11 cellular contexts compared by ENCODE assay signal in genomic region chr19:48511321-48511731, GRCh38. TPM values are rescaled to one million over a fixed set of nuclear protein-coding genes. Genes with fewer than 3 reads are reported as not detected.
DNase-seq lines count a peak whose midpoint lies in the region; ATAC-seq and TF ChIP-seq lines count a peak whose summit lies in the region.
"Had no signal": no experiment of that assay in that cellular context is flagged by ENCODE, and none has a peak within 500 bp of the region (broad histone marks: within the 10 kb centered on the region; RNA-seq: fewer than 3 reads in every experiment).

No MANE protein-coding gene starts in this region.

- H3K4me3 ChIP-seq in iPS-20b (ENCODE audit: low read length), result peak overlapping the region; percentile 73; the same call in 1 of the 2 replicates
- H3K4me3 ChIP-seq in upper lobe of right lung, result peak overlapping the region; percentile 28

- ATAC-seq in upper lobe of right lung, result no peak

- intact Hi-C loops in upper lobe of right lung (cut with DNase I), result no loop called here

- H3K27ac ChIP-seq in iPS-20b (ENCODE audit: low read length) (no peak overlapping the region), upper lobe of right lung (no peak overlapping the region)

- no peak overlapping the region for H3K9ac ChIP-seq in iPS-20b (ENCODE audit: low read depth, low read length)

- no peaks in the 10 kb centered on the region for H3K9me3 ChIP-seq in iPS-20b (ENCODE audit: insufficient read depth, low read depth, low read length)
- no peaks in the 10 kb centered on the region for H3K9me3 ChIP-seq in upper lobe of right lung

- H3K36me3 ChIP-seq in iPS-20b (ENCODE audit: insufficient read depth, low read depth, low read length) (no peaks in the 10 kb centered on the region), upper lobe of right lung (no peaks in the 10 kb centered on the region)

- H3K4me1 ChIP-seq in iPS-20b (ENCODE audit: insufficient read depth, low read length) (no peaks in the 10 kb centered on the region), upper lobe of right lung (peaks cover 12% of the 10 kb centered on the region)

- no peak for TF ChIP-seq CTCF in upper lobe of right lung (IDR thresholded peaks at IDR 0.05)

- H3K27me3 ChIP-seq in iPS-20b (ENCODE audit: insufficient read depth, low read length) (peaks cover 21% of the 10 kb centered on the region), upper lobe of right lung (peaks cover 30% of the 10 kb centered on the region)

- peak; percentile 10 for DNase-seq in stimulated activated CD4-positive, alpha-beta T cell treated with anti-CD3 and anti-CD28 coated beads, Interleukin-4, amount 100 ng/mL, for 24 hours
- DNase-seq in stimulated activated CD4-positive, alpha-beta T cell treated with anti-CD3 and anti-CD28 coated beads, Interleukin-4, amount 100 ng/mL, for 4 hours, result no peak
- DNase-seq in activated T-helper 1 cell treated with Interleukin-2 at 50 U/mL for 16 hours (ENCODE audit: low read depth), result peak; percentile 17
- DNase-seq in upper lobe of right lung, result no peak
- no peak for DNase-seq in germinal center (ENCODE audit: low spot score)
- no peak for DNase-seq in GM19238 (ENCODE audit: insufficient read length, low spot score)
- DNase-seq in NCI-H2107 (lab: John Stamatoyannopoulos, UW), result no peak
- DNase-seq: cortex of kidney, NCI-H1417 treated with DMSO at 0.1 percent for 48 hours had no signal

RNA-seq across cellular contexts. Expression of gene LMTK3, which starts 0.3 kb away (rescaled TPM):
- total RNA-seq in upper lobe of right lung, result 7.1 TPM

RNA-seq across cellular contexts. Expression of gene SULT2B1, which starts 40.6 kb away (rescaled TPM):
- total RNA-seq in upper lobe of right lung, result 20.4 TPM
- total RNA-seq: osteocyte had no signal

RNA-seq across cellular contexts. Expression of gene CYTH2, which starts 42.2 kb away (rescaled TPM):
- total RNA-seq in upper lobe of right lung, result 60.7 TPM

RNA-seq across cellular contexts. Expression of gene KCNJ14, which starts 56.0 kb away (rescaled TPM):
- 1.1 TPM for total RNA-seq in upper lobe of right lung

Comparison
In these comparisons a context has a peak if more than half of its experiments do, and no peak if none do; other contexts are left out.
1. DNase-seq: peak in stimulated activated CD4-positive, alpha-beta T cell treated with anti-CD3 and anti-CD28 coated beads, Interleukin-4, amount 100 ng/mL, for 24 hours (single experiment) and activated T-helper 1 cell treated with Interleukin-2 at 50 U/mL for 16 hours (single experiment); none in stimulated activated CD4-positive, alpha-beta T cell treated with anti-CD3 and anti-CD28 coated beads, Interleukin-4, amount 100 ng/mL, for 4 hours (0 of 2), upper lobe of right lung (single experiment), germinal center (single experiment), GM19238 (single experiment) and NCI-H2107 (single experiment).